25 cellular contexts compared by ENCODE assay signal in the genomic region with DNA sequence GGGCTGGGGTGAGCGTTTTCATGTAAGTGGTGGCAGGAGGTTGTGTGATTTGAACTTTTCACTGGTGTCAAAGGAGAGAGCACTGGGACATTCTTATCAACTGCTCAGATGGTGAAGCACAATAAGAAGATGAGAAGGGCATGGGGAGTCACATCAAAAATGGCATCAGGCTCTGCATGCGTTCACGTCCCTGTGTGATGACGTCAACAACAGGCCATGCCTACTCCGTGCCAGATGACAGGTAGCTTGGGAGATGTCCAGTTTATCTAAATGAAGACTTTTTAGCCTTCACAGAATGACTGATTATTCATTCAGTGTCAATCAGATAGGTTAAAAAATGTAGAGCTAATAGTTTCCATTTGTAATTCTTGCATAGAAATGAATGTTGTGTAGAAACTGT.
"Had no signal": no experiment of that assay in that cellular context is flagged by ENCODE, and none has a peak within 500 bp of the region (broad histone marks: within the 10 kb centered on the region; RNA-seq: fewer than 3 reads in every experiment).

No MANE protein-coding gene starts in this region.

- ATAC-seq: K562 had no signal

- H3K27me3 Mint-ChIP-seq: IgD-negative memory B cell had no signal

- H3K4me3 ChIP-seq: K562, PC-9, Peyer's patch, SJCRH30, SK-N-MC had no signal

- DNase-seq: Kasumi-1; MM.1S; NCI-H1092 treated with DMSO at 0.1 percent for 48 hours; NCI-H1436; NCI-H187; NCI-H2029; NCI-H2081 treated with DMSO at 0.1 percent for 48 hours; NCI-H2171; NCI-H226; NCI-H446; NCI-H510A; NCI-H524 treated with DMSO at 0.1 percent for 48 hours; NCI-H69; NCI-H774; NK-92 treated with Interleukin-12 subunit alpha and Interleukin-12 subunit beta, amount 100 ng/mL, for 24 hours; OCI-M1; PC-9; Peyer's patch; Right ventricle myocardium superior; RPMI8226; SJCRH30 had no signal

- H2AFZ ChIP-seq: PC-9 had no signal

- H3K9me3 ChIP-seq: Peyer's patch, SJCRH30 had no signal

- H3K36me3 Mint-ChIP-seq: IgD-negative memory B cell had no signal

- H3K36me3 ChIP-seq: Peyer's patch, SJCRH30 had no signal

- H3K4me3 Mint-ChIP-seq: IgD-negative memory B cell had no signal

- H3K4me1 ChIP-seq: Peyer's patch, SJCRH30 had no signal

- H3K27ac Mint-ChIP-seq: IgD-negative memory B cell had no signal

- FAIRE-seq: K562 had no signal

- H3K4me2 ChIP-seq: KMS-11, PC-9 had no signal

- H3K9ac ChIP-seq: KMS-11 had no signal

- H3K27ac ChIP-seq: KMS-11, PC-9, Peyer's patch, SJCRH30, SK-N-MC had no signal

- H3K4me1 Mint-ChIP-seq: IgD-negative memory B cell had no signal

- H3K27me3 ChIP-seq: Peyer's patch had no signal
